Comparison of ENCODE assay signal across 8 cellular contexts in the genomic region with DNA sequence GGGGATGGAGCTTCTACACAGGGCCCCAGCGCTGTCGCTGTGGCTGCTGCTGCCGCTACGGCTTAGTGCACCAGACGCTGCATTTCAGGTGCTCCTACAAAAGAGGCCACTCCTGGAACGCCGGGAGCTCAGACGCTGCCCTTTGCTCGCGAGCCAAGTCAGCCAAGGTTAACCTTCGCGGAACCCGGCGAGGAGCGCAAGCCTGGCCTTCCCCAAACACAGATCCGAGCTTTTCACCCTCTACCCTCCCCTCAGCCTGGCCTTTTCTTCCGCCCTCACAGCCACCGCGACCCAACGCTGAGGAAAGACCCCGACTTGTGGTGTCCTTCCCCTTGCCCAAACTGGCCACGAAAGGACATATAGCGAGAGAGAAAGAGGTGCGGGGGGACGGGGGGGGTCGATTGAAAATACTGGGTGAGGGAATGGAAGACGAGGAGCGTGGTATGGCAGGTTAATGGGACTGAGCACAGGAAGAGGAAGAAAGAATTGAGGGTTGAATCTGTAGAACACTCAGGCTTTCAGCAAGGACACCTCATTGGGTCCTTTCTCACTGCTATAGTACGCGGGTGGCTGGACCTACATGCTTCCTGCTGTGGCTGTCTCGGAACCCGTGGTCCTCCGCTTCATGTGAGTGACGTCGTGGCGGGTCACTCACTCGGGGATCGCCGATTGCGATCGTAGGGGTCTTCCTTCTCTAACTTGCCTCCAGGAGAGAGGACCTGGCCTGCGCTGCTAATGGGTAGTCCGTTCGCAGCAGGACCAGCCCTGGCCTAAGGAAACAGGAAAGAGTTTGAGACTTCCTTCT. TPM values are rescaled to one million over a fixed set of nuclear protein-coding genes. Genes with fewer than 3 reads are reported as not detected.
DNase-seq lines count a peak whose midpoint lies in the region; ATAC-seq and TF ChIP-seq lines count a peak whose summit lies in the region.

A gene (plus strand): TSS at position 583 of the 805 bp plus-strand sequence. CDS start 8,460 bp downstream, outside the sequence.
A gene (minus strand): TSS at position 242 of the 805 bp plus-strand sequence. CDS start 7,249 bp downstream, outside the sequence.

- peaks cover 23% of the 10 kb centered on the region for H3K4me1 Mint-ChIP-seq in activated T-helper 17 cell treated with anti-CD3 and anti-CD28 coated beads, Interleukin-2, amount 50 U/mL, for 72 hours
- H3K4me1 Mint-ChIP-seq in naive thymus-derived CD8-positive, alpha-beta T cell = peaks cover 14 to 41% (median 31%) of the 10 kb centered on the region in 4 donors

- H3K9me3 Mint-ChIP-seq in activated T-helper 17 cell treated with anti-CD3 and anti-CD28 coated beads, Interleukin-2, amount 50 U/mL, for 72 hours = no peaks in the 10 kb centered on the region
- no peaks in the 10 kb centered on the region for H3K9me3 Mint-ChIP-seq in naive thymus-derived CD8-positive, alpha-beta T cell

- peak within 1 kb of the TSS; percentile 89 for H3K4me3 ChIP-seq in LNCaP clone FGC (ENCODE audit: low read depth, low read length)

- POLR2A ChIA-PET in naive thymus-derived CD8-positive, alpha-beta T cell (lab: Charles Lee) = interaction anchor here (0.7 to 2.3 kb wide), 5 partner anchors 11 to 1404 kb away, joined by 3 to 14 read pairs (median 3); a partner anchor contains a TSS

- no peak for TF ChIP-seq CTCF in LNCaP clone FGC (IDR thresholded peaks at IDR 0.05; ENCODE audit: control insufficient read depth, extremely low read depth, insufficient read depth)

- DNase-seq in EL = peak; percentile 89
- peak; percentile 87 for DNase-seq in H4 (ENCODE audit: low spot score)
- peak; percentile 77 for DNase-seq in LNCaP clone FGC (ENCODE audit: low read depth)
- peak; percentile 86 for DNase-seq in RPMI8226
- peak; percentile 94 for DNase-seq in fibroblast of peridontal ligament (ENCODE audit: extremely low read depth)
- DNase-seq in naive thymus-derived CD8-positive, alpha-beta T cell = peak; percentile 71 to 96 (median 91)
- DNase-seq in stimulated activated naive CD4-positive, alpha-beta T cell (lab: John Stamatoyannopoulos, UW) = peak; percentile 77 to 97 (median 85)

- H3K4me3 Mint-ChIP-seq in activated T-helper 17 cell treated with anti-CD3 and anti-CD28 coated beads, Interleukin-2, amount 50 U/mL, for 72 hours = no peak within 1 kb of the TSS
- H3K4me3 Mint-ChIP-seq in naive thymus-derived CD8-positive, alpha-beta T cell = peak within 1 kb of the TSS in 1 of 10 donors; percentile 89

- H3K27me3 Mint-ChIP-seq in activated T-helper 17 cell treated with anti-CD3 and anti-CD28 coated beads, Interleukin-2, amount 50 U/mL, for 72 hours = no peaks in the 10 kb centered on the region
- H3K27me3 Mint-ChIP-seq in naive thymus-derived CD8-positive, alpha-beta T cell = no peaks in the 10 kb centered on the region

- H3K27ac Mint-ChIP-seq in activated T-helper 17 cell treated with anti-CD3 and anti-CD28 coated beads, Interleukin-2, amount 50 U/mL, for 72 hours = no peak within 1 kb of the TSS
- no peak within 1 kb of the TSS for H3K27ac Mint-ChIP-seq in naive thymus-derived CD8-positive, alpha-beta T cell

- peak; percentile 76 for ATAC-seq in activated T-helper 17 cell treated with anti-CD3 and anti-CD28 coated beads, Interleukin-2, amount 50 U/mL, for 72 hours (replicated peaks)
- ATAC-seq in naive thymus-derived CD8-positive, alpha-beta T cell = peak; percentile 85 to 86

- peaks cover 29% of the 10 kb centered on the region for H3K36me3 Mint-ChIP-seq in activated T-helper 17 cell treated with anti-CD3 and anti-CD28 coated beads, Interleukin-2, amount 50 U/mL, for 72 hours (ENCODE audit: low read depth)
- H3K36me3 Mint-ChIP-seq in naive thymus-derived CD8-positive, alpha-beta T cell = peaks cover 8 to 16% (median 13%) of the 10 kb centered on the region in 3 donors

RNA-seq across cellular contexts. Expression of the first gene that starts in this region (rescaled TPM):
- total RNA-seq in H4 (2014; rRNA removed; shearing (Covaris generic)) = 46.5 and 50.0 TPM in 2 replicates
- total RNA-seq in activated T-helper 17 cell treated with anti-CD3 and anti-CD28 coated beads, Interleukin-2, amount 50 U/mL, for 72 hours = 10 to 100 TPM; 55.3 to 56.0 TPM
- total RNA-seq in naive thymus-derived CD8-positive, alpha-beta T cell = 10 to 100 TPM; 56.1 to 62.9 TPM
- polyA plus RNA-seq in naive thymus-derived CD8-positive, alpha-beta T cell = 10 to 100 TPM; 64.6 to 95.5 (median 85.2) TPM

RNA-seq across cellular contexts. Expression of the second gene that starts in this region (rescaled TPM):
- 12.4 and 14.4 TPM in 2 replicates for total RNA-seq in H4 (2014; rRNA removed; shearing (Covaris generic))
- 10 to 100 TPM; 28.8 to 40.0 TPM for total RNA-seq in activated T-helper 17 cell treated with anti-CD3 and anti-CD28 coated beads, Interleukin-2, amount 50 U/mL, for 72 hours
- total RNA-seq in naive thymus-derived CD8-positive, alpha-beta T cell = 10 to 100 TPM; 64.0 to 65.1 TPM
- polyA plus RNA-seq in naive thymus-derived CD8-positive, alpha-beta T cell = 10 to 100 TPM; 20.7 to 32.5 (median 21.9) TPM

Comparison
In these comparisons a context has a peak if more than half of its experiments do, and no peak if none do; other contexts are left out.
1. Peak in every context shown above with its lines: DNase-seq, ATAC-seq and H3K4me3 ChIP-seq.